9 cellular contexts compared by ENCODE assay signal in the genomic region with DNA sequence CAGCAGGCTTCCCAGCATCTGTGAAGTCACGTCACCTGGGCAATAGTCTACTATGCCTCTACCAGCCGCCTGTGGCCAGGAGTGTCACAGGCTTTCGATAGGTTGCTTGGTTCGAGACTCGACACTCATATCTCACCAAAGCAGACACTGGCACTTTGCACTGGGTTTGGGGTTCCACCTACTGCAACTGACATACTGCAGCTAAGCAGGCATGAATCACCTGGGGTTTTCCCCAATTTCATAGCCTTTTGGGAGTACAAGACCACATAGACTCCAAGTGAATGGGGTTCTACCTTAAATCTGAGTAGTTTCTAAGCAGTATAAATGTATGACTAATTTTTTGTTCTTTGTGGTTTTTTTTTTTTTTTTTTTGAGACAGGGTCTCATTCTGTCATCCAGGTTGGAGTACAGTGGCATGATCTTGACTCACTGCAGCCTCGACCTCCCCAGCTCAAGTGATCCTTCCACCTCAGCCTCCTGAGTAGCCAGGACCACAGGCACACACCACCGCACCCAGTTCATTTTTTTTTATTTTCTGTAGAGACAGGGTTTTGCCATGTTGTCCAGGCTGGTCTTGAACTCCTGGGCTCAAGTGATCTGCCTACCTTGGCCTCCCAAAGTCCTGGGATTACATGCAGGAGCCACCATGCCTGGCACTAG. TPM values are rescaled to one million over a fixed set of nuclear protein-coding genes. Genes with fewer than 3 reads are reported as not detected.
A peak's percentile ranks its signal among the peaks of the same experiment; 100 is the strongest.
DNase-seq lines count a peak whose midpoint lies in the region; ATAC-seq and TF ChIP-seq lines count a peak whose summit lies in the region.
"Had no signal": no experiment of that assay in that cellular context is flagged by ENCODE, and none has a peak within 500 bp of the region (broad histone marks: within the 10 kb centered on the region; RNA-seq: fewer than 3 reads in every experiment).

No MANE protein-coding gene starts in this region.

- intact Hi-C loops in lower lobe of right lung (cut with DNase I) = no loop called here

- H3K36me3 ChIP-seq in lower lobe of right lung = peaks cover 6% of the 10 kb centered on the region

- H3K4me3 ChIP-seq in lower lobe of right lung = no peak overlapping the region

- CTCF ChIA-PET in GM10248 (lab: Yijun Ruan, JAX) = interaction anchor here (1.0 to 2.7 kb wide), 13 partner anchors 10 to 516 kb away, joined by 3 to 12 read pairs (median 4); a partner anchor contains a TSS

- peak; percentile 78 for ATAC-seq in HG02571 (IDR thresholded peaks at IDR 0.05; ENCODE audit: unreplicated experiment)
- ATAC-seq in lower lobe of right lung = no peak

- POLR2A ChIA-PET in GM10248 (lab: Yijun Ruan, JAX) = interaction anchor here (0.7 to 1.1 kb wide), 3 partner anchors 23 to 262 kb away, joined by 3 to 7 read pairs (median 6); no protein-coding TSS in a partner anchor

- DNase-seq in GM10248 (ENCODE audit: extremely low spot score) (peak; percentile 64), lower lobe of right lung (no peak), anterior cingulate cortex (lab: John Stamatoyannopoulos, UW) (no peak), COLO829 (ENCODE audit: low spot score) (no peak), GDM1 (lab: John Stamatoyannopoulos, UW) (no peak), NCI-H2081 treated with DMSO at 0.1 percent for 48 hours (lab: John Stamatoyannopoulos, UW) (no peak)
- DNase-seq in activated CD4-positive, alpha-beta T cell treated with anti-CD3 and anti-CD28 coated beads for 4 hours = peak; percentile 60

- no peaks in the 10 kb centered on the region for H3K27me3 ChIP-seq in lower lobe of right lung (ENCODE audit: low read depth)

- peaks cover 27% of the 10 kb centered on the region for H3K4me1 ChIP-seq in lower lobe of right lung

- TF ChIP-seq CTCF in GM10248 (IDR thresholded peaks at IDR 0.05; ENCODE audit: control extremely low read depth, extremely low read depth, low read depth, missing control alignments) = no peak
- TF ChIP-seq CTCF in lower lobe of right lung (IDR thresholded peaks at IDR 0.05) = no peak

- H3K27ac ChIP-seq in lower lobe of right lung = peak overlapping the region; percentile 19
- H3K27ac ChIP-seq: parathyroid adenoma had no signal

- no peaks in the 10 kb centered on the region for H3K9me3 ChIP-seq in lower lobe of right lung

RNA-seq across cellular contexts. Expression of a gene that starts 32.1 kb away (rescaled TPM):
- total RNA-seq in lower lobe of right lung = 19.6 TPM

RNA-seq across cellular contexts. Expression of a gene that starts 32.2 kb away (rescaled TPM):
- total RNA-seq in lower lobe of right lung = 4.2 TPM

RNA-seq across cellular contexts. Expression of a gene that starts 52.4 kb away (rescaled TPM):
- 25.3 TPM for total RNA-seq in lower lobe of right lung

Comparison
In these comparisons a context has a peak if more than half of its experiments do, and no peak if none do; other contexts are left out.
1. DNase-seq: peak in GM10248 (single experiment) and activated CD4-positive, alpha-beta T cell treated with anti-CD3 and anti-CD28 coated beads for 4 hours (2 of 2); none in lower lobe of right lung (single experiment), anterior cingulate cortex (0 of 58), COLO829 (single experiment), GDM1 (single experiment) and NCI-H2081 treated with DMSO at 0.1 percent for 48 hours (single experiment).